In the genomic region with DNA sequence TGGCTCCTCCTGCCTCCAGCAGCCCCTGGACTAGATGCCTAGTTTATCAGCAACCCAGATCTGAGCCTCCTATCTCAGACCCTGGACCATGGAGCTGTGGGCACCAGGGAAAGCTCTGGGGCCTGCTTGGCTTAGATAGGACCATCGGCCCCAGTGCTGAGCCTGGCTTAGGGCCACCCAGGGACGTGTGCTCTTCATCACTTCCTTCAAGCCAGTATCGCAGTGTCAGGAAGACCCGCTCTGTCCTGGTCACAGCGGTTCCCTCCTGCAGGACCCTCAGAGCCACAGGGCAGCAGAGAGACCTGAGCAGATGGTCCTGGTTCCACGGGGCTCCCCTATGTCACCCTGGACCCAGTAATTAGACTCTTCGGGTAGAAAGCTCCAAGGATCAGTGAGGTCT, we compare ENCODE assay signal across 10 cellular contexts.
"Had no signal": no experiment of that assay in that cellular context is flagged by ENCODE, and none has a peak within 500 bp of the region (broad histone marks: within the 10 kb centered on the region; RNA-seq: fewer than 3 reads in every experiment).

No MANE protein-coding gene starts in this region.

- H3K27me3 Mint-ChIP-seq: stimulated activated naive CD8-positive, alpha-beta T cell treated with anti-CD3 and anti-CD28 coated beads, Interleukin-15, Interleukin-2, amounts not matched to agents 100 ng/mL and 50 ng/mL, for 24 hours had no signal

- ATAC-seq: pancreas had no signal

- DNase-seq: activated naive CD4-positive, alpha-beta T cell treated with anti-CD3 and anti-CD28 coated beads for 36 hours; brain microvascular endothelial cell; esophagus squamous epithelium; stimulated activated CD4-positive, alpha-beta T cell treated with anti-CD3 and anti-CD28 coated beads, Interleukin-2, amount 100 ng/mL, for 48 hours; T-helper 2 cell; testis had no signal

- H3K27ac ChIP-seq: brain microvascular endothelial cell, esophagus squamous epithelium, pancreas, testis had no signal

- H3K9me3 Mint-ChIP-seq: activated naive CD4-positive, alpha-beta T cell treated with anti-CD3 and anti-CD28 coated beads for 36 hours; activated T-helper 1 cell treated with anti-CD3 and anti-CD28 coated beads, Interleukin-12 subunit alpha, Interleukin-12 subunit beta, Interleukin-2, Interleukin-4 antibody, amounts not matched to agents 30 ng/mL and 10 ng/mL and 1 ng/mL, durations not matched to agents 14 hours and 24 hours and 36 hours; nephron; stimulated activated naive CD8-positive, alpha-beta T cell treated with anti-CD3 and anti-CD28 coated beads, Interleukin-15, Interleukin-2, amounts not matched to agents 100 ng/mL and 50 ng/mL, for 24 hours had no signal

- H3K9me3 ChIP-seq: esophagus squamous epithelium, pancreas, testis had no signal

- H3K4me3 ChIP-seq: esophagus squamous epithelium, pancreas, testis had no signal

- H3K27ac Mint-ChIP-seq: activated naive CD4-positive, alpha-beta T cell treated with anti-CD3 and anti-CD28 coated beads for 36 hours; activated T-helper 1 cell treated with anti-CD3 and anti-CD28 coated beads, Interleukin-12 subunit alpha, Interleukin-12 subunit beta, Interleukin-2, Interleukin-4 antibody, amounts not matched to agents 30 ng/mL and 10 ng/mL and 1 ng/mL, durations not matched to agents 14 hours and 24 hours and 36 hours; stimulated activated naive CD8-positive, alpha-beta T cell treated with anti-CD3 and anti-CD28 coated beads, Interleukin-15, Interleukin-2, amounts not matched to agents 100 ng/mL and 50 ng/mL, for 24 hours had no signal

- H3K36me3 ChIP-seq: brain microvascular endothelial cell, esophagus squamous epithelium, pancreas had no signal

- H3K4me3 Mint-ChIP-seq: activated naive CD4-positive, alpha-beta T cell treated with anti-CD3 and anti-CD28 coated beads for 36 hours; activated T-helper 1 cell treated with anti-CD3 and anti-CD28 coated beads, Interleukin-12 subunit alpha, Interleukin-12 subunit beta, Interleukin-2, Interleukin-4 antibody, amounts not matched to agents 30 ng/mL and 10 ng/mL and 1 ng/mL, durations not matched to agents 14 hours and 24 hours and 36 hours; nephron; stimulated activated naive CD8-positive, alpha-beta T cell treated with anti-CD3 and anti-CD28 coated beads, Interleukin-15, Interleukin-2, amounts not matched to agents 100 ng/mL and 50 ng/mL, for 24 hours had no signal

- H3K27me3 ChIP-seq: brain microvascular endothelial cell, pancreas, testis had no signal
